ENCODE assay signal across 1 cellular context in genomic region chr2:62147610-62148301, GRCh38.
TF ChIP-seq lines count a peak whose summit lies in the region.

No MANE protein-coding gene starts in this region.

TF ChIP-seq in SK-N-SH treated with all-trans-retinoic acid at 6 μM for 48 hours, 23 proteins besides CTCF, POLR2A, EP300 and RAD21 (continued from another document):
- TF ChIP-seq TSHZ2 (CRISPR knock-in tag; IDR thresholded peaks at IDR 0.05) (no peak), ZFP3 (CRISPR knock-in tag; IDR thresholded peaks at IDR 0.05) (no peak), ZNF565 (CRISPR knock-in tag; conservative IDR thresholded peaks at IDR 0.05; ENCODE audit: low read depth) (no peak), ISL1 (CRISPR knock-in tag; IDR thresholded peaks at IDR 0.05) (no peak), ZNF8 (CRISPR knock-in tag; IDR thresholded peaks at IDR 0.05) (no peak), GLIS3 (CRISPR knock-in tag; IDR thresholded peaks at IDR 0.05) (no peak), ESRRG (CRISPR knock-in tag; IDR thresholded peaks at IDR 0.05) (no peak), TCF4 (CRISPR knock-in tag; IDR thresholded peaks at IDR 0.05; ENCODE audit: borderline replicate concordance) (no peak)
- TF ChIP-seq, protein P1, sequence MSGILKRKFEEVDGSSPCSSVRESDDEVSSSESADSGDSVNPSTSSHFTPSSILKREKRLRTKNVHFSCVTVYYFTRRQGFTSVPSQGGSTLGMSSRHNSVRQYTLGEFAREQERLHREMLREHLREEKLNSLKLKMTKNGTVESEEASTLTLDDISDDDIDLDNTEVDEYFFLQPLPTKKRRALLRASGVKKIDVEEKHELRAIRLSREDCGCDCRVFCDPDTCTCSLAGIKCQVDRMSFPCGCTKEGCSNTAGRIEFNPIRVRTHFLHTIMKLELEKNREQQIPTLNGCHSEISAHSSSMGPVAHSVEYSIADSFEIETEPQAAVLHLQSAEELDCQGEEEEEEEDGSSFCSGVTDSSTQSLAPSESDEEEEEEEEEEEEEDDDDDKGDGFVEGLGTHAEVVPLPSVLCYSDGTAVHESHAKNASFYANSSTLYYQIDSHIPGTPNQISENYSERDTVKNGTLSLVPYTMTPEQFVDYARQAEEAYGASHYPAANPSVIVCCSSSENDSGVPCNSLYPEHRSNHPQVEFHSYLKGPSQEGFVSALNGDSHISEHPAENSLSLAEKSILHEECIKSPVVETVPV (CRISPR knock-in tag; IDR thresholded peaks at IDR 0.05), result no peak
